ENCODE assay signal across 11 cellular contexts in the genomic region with DNA sequence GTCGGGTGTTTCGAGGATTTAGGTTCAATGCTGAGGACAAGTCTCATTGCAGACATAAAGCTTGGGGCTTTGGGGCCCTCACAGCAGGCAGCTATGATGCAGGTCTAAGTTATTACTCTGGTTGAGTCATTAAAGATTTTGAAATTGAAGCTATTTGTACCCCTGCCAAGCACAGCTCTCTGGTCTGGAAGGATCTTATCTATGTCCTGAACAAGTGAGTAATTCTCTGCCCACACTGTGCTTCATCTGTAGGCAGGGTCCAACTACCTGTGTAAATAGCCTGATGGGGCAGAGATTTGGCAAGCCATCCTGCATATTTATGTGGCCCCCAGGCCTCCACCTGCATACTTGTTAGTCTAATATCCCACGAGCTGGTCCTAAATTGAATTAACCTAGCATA. TPM values are rescaled to one million over a fixed set of nuclear protein-coding genes. Genes with fewer than 3 reads are reported as not detected.
DNase-seq lines count a peak whose midpoint lies in the region; ATAC-seq lines count a peak whose summit lies in the region.
"Had no signal": no experiment of that assay in that cellular context is flagged by ENCODE, and none has a peak within 500 bp of the region (broad histone marks: within the 10 kb centered on the region; RNA-seq: fewer than 3 reads in every experiment).

No MANE protein-coding gene starts in this region.

- no peaks in the 10 kb centered on the region for H3K79me2 ChIP-seq in trophoblast cell (ENCODE audit: control insufficient read depth, insufficient read depth, low read length, poor library complexity)

- no peak overlapping the region for H3K4me2 ChIP-seq in trophoblast cell (ENCODE audit: low read length)

- no peak overlapping the region for H3K14ac ChIP-seq in trophoblast cell (ENCODE audit: low read length)

- no peak overlapping the region for H3K27ac ChIP-seq in trophoblast cell (ENCODE audit: low read depth, low read length)

- H4K8ac ChIP-seq in trophoblast cell (ENCODE audit: low read depth, low read length), result no peak overlapping the region

- H2BK12ac ChIP-seq in trophoblast cell (ENCODE audit: low read length), result no peak overlapping the region

- no peaks in the 10 kb centered on the region for H3K9me3 ChIP-seq in trophoblast cell (ENCODE audit: insufficient read depth, low read depth, low read length)

- H2BK120ac ChIP-seq in trophoblast cell (ENCODE audit: insufficient read depth, low read length, poor library complexity), result no peak overlapping the region

- no CpG with 5 or more reads among the region's 3 CpGs for WGBS in trophoblast cell (ENCODE audit: extremely low coverage, insufficient coverage, insufficient read length)

- no peak overlapping the region for H3K4ac ChIP-seq in trophoblast cell (ENCODE audit: low read depth, low read length)

- H3K18ac ChIP-seq in trophoblast cell (ENCODE audit: low read length), result no peak overlapping the region

- H3K4me1 ChIP-seq in trophoblast cell (ENCODE audit: control insufficient read depth in 1 of 2, insufficient read depth in 2 of 2, low read length in 2 of 2), result peaks cover 0 to 4% of the 10 kb centered on the region in 2 experiments

- no peak overlapping the region for H2BK5ac ChIP-seq in trophoblast cell (ENCODE audit: low read depth, low read length, poor library complexity)

- H4K12ac ChIP-seq in trophoblast cell (ENCODE audit: low read depth, low read length), result no peak overlapping the region

- H4K91ac ChIP-seq in trophoblast cell (ENCODE audit: low read depth, low read length), result no peak overlapping the region

- H3K27me3 ChIP-seq in trophoblast cell (ENCODE audit: insufficient read depth, low read length), result no peaks in the 10 kb centered on the region

- no peaks in the 10 kb centered on the region for H3K79me1 ChIP-seq in trophoblast cell (ENCODE audit: low read length)

- H3K9ac ChIP-seq in trophoblast cell (ENCODE audit: low read length), result no peak overlapping the region

- ATAC-seq in esophagus mucosa (peak; percentile 45), GM19455 (IDR thresholded peaks at IDR 0.05; ENCODE audit: unreplicated experiment) (no peak)
- ATAC-seq: naive thymus-derived CD8-positive, alpha-beta T cell had no signal

- no peak overlapping the region for H2AK5ac ChIP-seq in trophoblast cell (ENCODE audit: low read length)

- H2AFZ ChIP-seq in trophoblast cell (ENCODE audit: insufficient read depth, low read length, poor library complexity), result no peak overlapping the region

- DNase-seq in ELR (ENCODE audit: low read depth) (peak; percentile 87), RPMI7951 (ENCODE audit: low read depth) (peak; percentile 85), trophoblast cell (peak; percentile 25 to 37), NCI-H510A treated with DMSO at 0.1 percent for 48 hours (lab: John Stamatoyannopoulos, UW) (no peak), NK-92 (lab: John Stamatoyannopoulos, UW; ENCODE audit: unreplicated experiment) (no peak)
- DNase-seq in activated CD4-positive, alpha-beta T cell treated with anti-CD3 and anti-CD28 coated beads for 48 hours, result no peak
- DNase-seq: activated naive CD4-positive, alpha-beta T cell; naive thymus-derived CD8-positive, alpha-beta T cell; NCI-H1048 had no signal

- H3K23ac ChIP-seq in trophoblast cell (ENCODE audit: low read length), result no peak overlapping the region

- H3K36me3 ChIP-seq in trophoblast cell (ENCODE audit: control insufficient read depth in 1 of 2, insufficient read depth in 2 of 2, low read length in 2 of 2), result no peaks in the 10 kb centered on the region

- H3K4me3 ChIP-seq in trophoblast cell (ENCODE audit: low read depth, low read length), result no peak overlapping the region

RNA-seq across cellular contexts. Expression of a gene that starts 41.4 kb away (rescaled TPM):
- total RNA-seq in RPMI7951 (2014; rRNA removed; shearing (Covaris generic)), result 0.59 and 0.60 TPM in 2 replicates
- total RNA-seq in esophagus mucosa, result not detected
- polyA plus RNA-seq in trophoblast cell (2013), result 0.04 TPM in 1 of 2 replicates, not detected in the other
- total RNA-seq: naive thymus-derived CD8-positive, alpha-beta T cell had no signal
- polyA plus RNA-seq: naive thymus-derived CD8-positive, alpha-beta T cell had no signal

Comparison
In these comparisons a context has a peak if more than half of its experiments do, and no peak if none do; other contexts are left out.
1. DNase-seq: peak in ELR (single experiment), RPMI7951 (single experiment) and trophoblast cell (2 of 2); none in activated CD4-positive, alpha-beta T cell treated with anti-CD3 and anti-CD28 coated beads for 48 hours (single experiment), NCI-H510A treated with DMSO at 0.1 percent for 48 hours (single experiment) and NK-92 (single experiment).